Comparison of ENCODE assay signal across 23 cellular contexts in genomic region chrX:3449287-3449686, GRCh38.
DNase-seq lines count a peak whose midpoint lies in the region; ATAC-seq and TF ChIP-seq lines count a peak whose summit lies in the region.
"Had no signal": no experiment of that assay in that cellular context is flagged by ENCODE, and none has a peak within 500 bp of the region (broad histone marks: within the 10 kb centered on the region; RNA-seq: fewer than 3 reads in every experiment).

No MANE protein-coding gene starts in this region.

- CTCF ChIA-PET in CD8-positive, alpha-beta memory T cell (lab: Charles Lee) = no interaction called here

- no peaks in the 10 kb centered on the region for H3K4me1 Mint-ChIP-seq in CD8-positive, alpha-beta memory T cell
- H3K4me1 Mint-ChIP-seq in T-helper 17 cell (no peaks in the 10 kb centered on the region), endodermal cell (no peaks in the 10 kb centered on the region)

- H3K4me1 ChIP-seq in heart left ventricle (peaks cover 0 to 38% (median 1%) of the 10 kb centered on the region in 12 donors), endodermal cell (ENCODE audit: control insufficient read depth, insufficient read depth, low read length) (no peaks in the 10 kb centered on the region)
- H3K4me1 ChIP-seq in CD8-positive, alpha-beta memory T cell (ENCODE audit: insufficient read depth, low read length) = no peaks in the 10 kb centered on the region
- H3K4me1 ChIP-seq: transverse colon had no signal

- no peaks in the 10 kb centered on the region for H3K27me3 ChIP-seq in heart left ventricle
- H3K27me3 ChIP-seq in CD8-positive, alpha-beta memory T cell (ENCODE audit: insufficient read depth, low read length, poor library complexity, severe bottlenecking) = no peaks in the 10 kb centered on the region
- H3K27me3 ChIP-seq in endodermal cell (ENCODE audit: control insufficient read depth, insufficient read depth, low read length, poor library complexity, severe bottlenecking) = no peaks in the 10 kb centered on the region
- H3K27me3 ChIP-seq: neutrophil, transverse colon had no signal

- H3K4me3 Mint-ChIP-seq in CD8-positive, alpha-beta memory T cell = no peak overlapping the region
- H3K4me3 Mint-ChIP-seq in T-helper 17 cell (no peak overlapping the region), endodermal cell (no peak overlapping the region)
- H3K4me3 Mint-ChIP-seq: activated CD8-positive, alpha-beta T cell treated with anti-CD3 and anti-CD28 coated beads for 36 hours had no signal

- H3K27me3 Mint-ChIP-seq in CD8-positive, alpha-beta memory T cell = no peaks in the 10 kb centered on the region
- H3K27me3 Mint-ChIP-seq in T-helper 17 cell (no peaks in the 10 kb centered on the region), endodermal cell (ENCODE audit: insufficient read depth) (peaks cover 2% of the 10 kb centered on the region)
- H3K27me3 Mint-ChIP-seq: activated CD8-positive, alpha-beta T cell treated with anti-CD3 and anti-CD28 coated beads for 36 hours had no signal

- WGBS in heart left ventricle, 4 donors = 50 to 56% (median 53%) methylated on average over 4 of the region's 4 CpGs
- 93% methylated on average over 3 of the region's 4 CpGs; no CpG with 5 or more reads in 1 of the 2 experiments for WGBS in endodermal cell (ENCODE audit: insufficient coverage in 1 of 2, insufficient read length in 1 of 2), 2 experiments

- H3K9me3 Mint-ChIP-seq in CD8-positive, alpha-beta memory T cell = peaks cover 0 to 2% (median 0%) of the 10 kb centered on the region in 5 donors
- H3K9me3 Mint-ChIP-seq in endodermal cell = peaks cover 4% of the 10 kb centered on the region
- H3K9me3 Mint-ChIP-seq: activated CD8-positive, alpha-beta T cell treated with anti-CD3 and anti-CD28 coated beads for 36 hours had no signal

- intact Hi-C loops in Right ventricle myocardium inferior (cut with DNase I) (no loop called here), cardiac septum (cut with DNase I) (no loop called here), heart left ventricle (cut with DNase I) (loop anchor here in 1 of 10 donors (10.0 kb wide), 1 partner anchor 104 kb away; the partner anchor contains the start of gene MXRA5)

- H3K36me3 Mint-ChIP-seq in CD8-positive, alpha-beta memory T cell = no peaks in the 10 kb centered on the region
- H3K36me3 Mint-ChIP-seq in T-helper 17 cell (ENCODE audit: low read depth) (peaks cover 2% of the 10 kb centered on the region), endodermal cell (ENCODE audit: low read depth) (no peaks in the 10 kb centered on the region)

- ATAC-seq in Right ventricle myocardium inferior (peak; percentile 31), heart left ventricle (peak in 1 of 4 donors; percentile 74), GM21447 (IDR thresholded peaks at IDR 0.05; ENCODE audit: unreplicated experiment) (no peak), T-helper 17 cell (no peak)
- ATAC-seq: activated CD4-positive, CD25-positive, alpha-beta regulatory T cell treated with anti-CD3 and anti-CD28 coated beads, Interleukin-2, amount 50 U/mL, for 24 hours; activated CD8-positive, alpha-beta T cell treated with anti-CD3 and anti-CD28 coated beads for 36 hours had no signal

- POLR2A ChIA-PET in CD8-positive, alpha-beta memory T cell (lab: Charles Lee) = no interaction called here

- no peak overlapping the region for H3K27ac Mint-ChIP-seq in CD8-positive, alpha-beta memory T cell
- H3K27ac Mint-ChIP-seq in T-helper 17 cell (no peak overlapping the region), endodermal cell (no peak overlapping the region)
- H3K27ac Mint-ChIP-seq: activated CD8-positive, alpha-beta T cell treated with anti-CD3 and anti-CD28 coated beads for 36 hours had no signal

- H3K4me3 ChIP-seq in choroid plexus epithelial cell (ENCODE audit: low read depth, low read length) = no peak overlapping the region
- no peak overlapping the region for H3K4me3 ChIP-seq in heart left ventricle
- no peak overlapping the region for H3K4me3 ChIP-seq in CD8-positive, alpha-beta memory T cell (ENCODE audit: low read length)
- no peak overlapping the region for H3K4me3 ChIP-seq in endodermal cell (ENCODE audit: low read length)
- H3K4me3 ChIP-seq: transverse colon had no signal

- TF ChIP-seq CTCF in choroid plexus epithelial cell (conservative IDR thresholded peaks at IDR 0.05; ENCODE audit: low read depth, low read length) (no peak), heart left ventricle (IDR thresholded peaks at IDR 0.05) (no peak), endodermal cell (conservative IDR thresholded peaks at IDR 0.05) (no peak)

- H3K36me3 ChIP-seq in heart left ventricle = no peaks in the 10 kb centered on the region
- no peaks in the 10 kb centered on the region for H3K36me3 ChIP-seq in CD8-positive, alpha-beta memory T cell (ENCODE audit: insufficient read depth, low read length)
- H3K36me3 ChIP-seq in endodermal cell (ENCODE audit: control insufficient read depth, insufficient read depth, low read length) = no peaks in the 10 kb centered on the region
- H3K36me3 ChIP-seq: neutrophil, transverse colon had no signal

- no peak for TF ChIP-seq POLR2A in heart left ventricle (IDR thresholded peaks at IDR 0.05)

- no peak for DNase-seq in Right ventricle myocardium inferior (ENCODE audit: missing footprints)
- DNase-seq in cardiac septum (ENCODE audit: low spot score) = no peak
- DNase-seq in choroid plexus epithelial cell (ENCODE audit: low read depth) = peak; percentile 2
- DNase-seq in heart left ventricle = no peak
- DNase-seq in CD8-positive, alpha-beta memory T cell = no peak
- no peak for DNase-seq in T-helper 17 cell
- DNase-seq in endodermal cell = no peak
- DNase-seq: activated CD8-positive, alpha-beta T cell treated with anti-CD3 and anti-CD28 coated beads for 36 hours; activated gamma-delta T cell treated with Interleukin-2 at 50 U/mL for 16 hours; activated T-cell treated with anti-CD3 and anti-CD28 coated beads for 4 hours; cortex of kidney; HCEC 1CT; IMR-90; NCI-H1694; NCI-H2171 treated with DMSO at 0.1 percent for 48 hours; NCI-H526; stimulated activated CD4-positive, alpha-beta T cell treated with anti-CD3 and anti-CD28 coated beads, Interleukin-4, amount 100 ng/mL, for 24 hours; stimulated activated naive CD4-positive, alpha-beta T cell treated with Interleukin-2 at 50 U/mL for 16 hours; transverse colon had no signal

- H3K27ac ChIP-seq in heart left ventricle (peak overlapping the region in 10 of 12 donors; percentile 22 to 69 (median 46)), endodermal cell (ENCODE audit: low read depth, low read length) (no peak overlapping the region)
- H3K27ac ChIP-seq in CD8-positive, alpha-beta memory T cell (ENCODE audit: low read depth, low read length) = no peak overlapping the region
- H3K27ac ChIP-seq: C4-2B, neutrophil, transverse colon had no signal

- H3K9ac ChIP-seq in endodermal cell (ENCODE audit: extremely low read depth, low read length, poor library complexity, severe bottlenecking) = no peak overlapping the region

- peaks cover 0 to 5% (median 0%) of the 10 kb centered on the region in 12 donors for H3K9me3 ChIP-seq in heart left ventricle
- no peaks in the 10 kb centered on the region for H3K9me3 ChIP-seq in CD8-positive, alpha-beta memory T cell (ENCODE audit: low read length)
- no peaks in the 10 kb centered on the region for H3K9me3 ChIP-seq in T-helper 17 cell (ENCODE audit: control insufficient read depth, low read length, poor library complexity, severe bottlenecking)
- H3K9me3 ChIP-seq in endodermal cell (ENCODE audit: control insufficient read depth, low read length) = no peaks in the 10 kb centered on the region
- H3K9me3 ChIP-seq: neutrophil, transverse colon had no signal

Comparison
In these comparisons a context has a peak if more than half of its experiments do, and no peak if none do; other contexts are left out.
1. H3K27ac ChIP-seq: peak in heart left ventricle (10 of 12); none in CD8-positive, alpha-beta memory T cell (single experiment) and endodermal cell (single experiment).